In the genomic region with DNA sequence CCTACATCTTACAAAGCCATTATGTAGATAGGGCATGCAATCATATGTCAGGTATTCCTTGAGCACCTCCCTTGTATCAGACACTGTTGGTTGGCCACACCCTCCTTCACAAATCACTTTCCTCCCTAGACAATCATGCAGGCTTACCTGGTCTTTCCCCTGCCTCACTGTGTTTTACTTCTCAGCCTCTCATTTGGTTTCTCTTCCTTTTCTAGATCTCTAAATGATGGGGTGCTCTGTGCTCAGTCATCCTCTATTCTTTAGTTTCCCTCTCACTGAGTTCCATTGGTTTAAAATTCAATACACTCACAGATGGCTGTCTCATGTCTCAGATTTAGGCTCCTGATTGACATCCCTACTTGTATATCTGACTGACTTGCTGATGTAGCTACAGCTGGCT, we compare ENCODE assay signal across 11 cellular contexts. TPM values are rescaled to one million over a fixed set of nuclear protein-coding genes. Genes with fewer than 3 reads are reported as not detected.
DNase-seq lines count a peak whose midpoint lies in the region; ATAC-seq, FAIRE-seq and TF ChIP-seq lines count a peak whose summit lies in the region.
"Had no signal": no experiment of that assay in that cellular context is flagged by ENCODE, and none has a peak within 500 bp of the region (broad histone marks: within the 10 kb centered on the region; RNA-seq: fewer than 3 reads in every experiment).

No MANE protein-coding gene starts in this region.

- peak; percentile 5 for DNase-seq in GM12892 (ENCODE audit: insufficient read length)
- DNase-seq in GM19240 (ENCODE audit: insufficient read length, low spot score) = peak; percentile 2
- no peak for DNase-seq in stimulated activated CD4-positive, alpha-beta T cell treated with anti-CD3 and anti-CD28 coated beads, Interleukin-4, amount 100 ng/mL, for 1 hour
- no peak for DNase-seq in NCI-H748 treated with DMSO at 0.1 percent for 48 hours (lab: John Stamatoyannopoulos, UW)
- no peak for DNase-seq in SIG-M5 (lab: John Stamatoyannopoulos, UW)
- no peak for DNase-seq in inferior parietal cortex (ENCODE audit: extremely low spot score)
- DNase-seq: heart left ventricle, midbrain had no signal

- peak; percentile 67 for FAIRE-seq in GM12892 (lab: Jason Lieb, UNC)
- FAIRE-seq: colon had no signal

- TF ChIP-seq POLR2A in GM12892 (IDR thresholded peaks at IDR 0.05; ENCODE audit: low read depth, low read length) = no peak

- peak; percentile 87 for ATAC-seq in HG02759 (IDR thresholded peaks at IDR 0.05; ENCODE audit: unreplicated experiment)
- peak; percentile 95 for ATAC-seq in HG03469 (IDR thresholded peaks at IDR 0.05; ENCODE audit: unreplicated experiment)
- ATAC-seq: heart left ventricle had no signal

RNA-seq across cellular contexts. Expression of gene ANK3, which starts 31.4 kb away (rescaled TPM):
- polyA plus RNA-seq in GM12892 (2012; ENCODE audit: missing spikeins) = 1.0 TPM

Comparison
In these comparisons a context has a peak if more than half of its experiments do, and no peak if none do; other contexts are left out.
1. DNase-seq: peak in GM12892 (single experiment) and GM19240 (single experiment); none in stimulated activated CD4-positive, alpha-beta T cell treated with anti-CD3 and anti-CD28 coated beads, Interleukin-4, amount 100 ng/mL, for 1 hour (single experiment), NCI-H748 treated with DMSO at 0.1 percent for 48 hours (single experiment), SIG-M5 (single experiment) and inferior parietal cortex (single experiment).